Comparison of ENCODE assay signal across 13 cellular contexts in genomic region chr14:72155379-72155993, GRCh38.
"Had no signal": no experiment of that assay in that cellular context is flagged by ENCODE, and none has a peak within 500 bp of the region (broad histone marks: within the 10 kb centered on the region; RNA-seq: fewer than 3 reads in every experiment).

No MANE protein-coding gene starts in this region.

- H3K36me3 Mint-ChIP-seq: brain; naive thymus-derived CD4-positive, alpha-beta T cell had no signal

- H3K36me3 ChIP-seq: heart right ventricle had no signal

- DNase-seq: activated CD4-positive, alpha-beta T cell treated with anti-CD3 and anti-CD28 coated beads, Interleukin-2, amount 10 ng/mL, durations not matched to agents 7 days and 5 days; activated naive CD4-positive, alpha-beta T cell treated with anti-CD3 and anti-CD28 coated beads, Interleukin-2, amount 50 U/mL, for 16 hours; amygdala; effector memory CD4-positive, alpha-beta T cell; heart right ventricle; mammary epithelial cell; naive thymus-derived CD4-positive, alpha-beta T cell; right cardiac atrium had no signal

- H3K27me3 Mint-ChIP-seq: brain had no signal

- H3K4me1 Mint-ChIP-seq: activated CD4-positive, alpha-beta T cell treated with anti-CD3 and anti-CD28 coated beads, Interleukin-2, amount 10 ng/mL, durations not matched to agents 7 days and 5 days; brain; naive thymus-derived CD4-positive, alpha-beta T cell had no signal

- H3K4me3 ChIP-seq: heart right ventricle, smooth muscle cell, testis had no signal

- H3K27me3 ChIP-seq: heart right ventricle, testis had no signal

- H3K4me1 ChIP-seq: testis had no signal

- H3K9me3 ChIP-seq: testis had no signal

- H3K27ac ChIP-seq: testis had no signal

- H3K27ac Mint-ChIP-seq: activated CD4-positive, alpha-beta T cell treated with anti-CD3 and anti-CD28 coated beads, Interleukin-2, amount 10 ng/mL, durations not matched to agents 7 days and 5 days; activated T-helper 2 cell treated with anti-CD3 and anti-CD28 coated beads, Interferon-gamma antibody, Interleukin-2, Interleukin-4, amounts not matched to agents 10 μg/mL and 5 μg/mL and 100 μg/mL, durations not matched to agents 14 hours and 24 hours and 36 hours; brain; naive thymus-derived CD4-positive, alpha-beta T cell had no signal

- H3K4me3 Mint-ChIP-seq: activated CD4-positive, alpha-beta T cell treated with anti-CD3 and anti-CD28 coated beads, Interleukin-2, amount 10 ng/mL, durations not matched to agents 7 days and 5 days; brain; naive thymus-derived CD4-positive, alpha-beta T cell had no signal

- ATAC-seq: left lobe of liver; naive thymus-derived CD4-positive, alpha-beta T cell; right cardiac atrium had no signal
